In genomic region chr9:131233989-131234388, GRCh38 we compare ENCODE assay signal across 18 cellular contexts. TPM values are rescaled to one million over a fixed set of nuclear protein-coding genes. Genes with fewer than 3 reads are reported as not detected.
A peak's percentile ranks its signal among the peaks of the same experiment; 100 is the strongest.
DNase-seq lines count a peak whose midpoint lies in the region; ATAC-seq and TF ChIP-seq lines count a peak whose summit lies in the region.
"Had no signal": no experiment of that assay in that cellular context is flagged by ENCODE, and none has a peak within 500 bp of the region (broad histone marks: within the 10 kb centered on the region; RNA-seq: fewer than 3 reads in every experiment).

No MANE protein-coding gene starts in this region.

- no peaks in the 10 kb centered on the region for H3K27me3 Mint-ChIP-seq in activated T-cell treated with anti-CD3 and anti-CD28 coated beads, Interleukin-2, amount 50 U/mL, for 4 hours (ENCODE audit: low read depth)
- no peaks in the 10 kb centered on the region for H3K27me3 Mint-ChIP-seq in activated naive CD8-positive, alpha-beta T cell
- H3K27me3 Mint-ChIP-seq: stimulated activated naive CD8-positive, alpha-beta T cell treated with anti-CD3 and anti-CD28 coated beads, Interleukin-15, amount 100 ng/mL, for 72 hours had no signal

- H3K4me1 ChIP-seq in HEK293 (ENCODE audit: control insufficient read depth, insufficient read depth, low read length) (no peaks in the 10 kb centered on the region), mucosa of descending colon (ENCODE audit: low read depth) (peaks cover 9% of the 10 kb centered on the region)

- CTCF ChIA-PET in HEK293 (lab: Yijun Ruan, JAX): interaction anchor here (1.5 kb wide), 3 partner anchors 53 to 102 kb away, joined by 3 to 6 read pairs (median 5); no protein-coding TSS in a partner anchor

- H3K27ac ChIP-seq in HEK293 (ENCODE audit: extremely low read depth, low read depth, low read length): no peak overlapping the region

- POLR2A ChIA-PET in HEK293 (lab: Yijun Ruan, JAX): no interaction called here

- no peak for TF ChIP-seq CTCF in HEK293 (tag by site-specific recombination; IDR thresholded peaks at IDR 0.05)
- TF ChIP-seq CTCF in mucosa of descending colon (IDR thresholded peaks at IDR 0.05): no peak

- intact Hi-C loops in mucosa of descending colon (cut with DNase I, micrococcal nuclease): no loop called here

- H3K27ac Mint-ChIP-seq in activated naive CD8-positive, alpha-beta T cell: peak overlapping the region; percentile 50

- H3K36me3 Mint-ChIP-seq in activated T-cell treated with anti-CD3 and anti-CD28 coated beads, Interleukin-2, amount 50 U/mL, for 4 hours (ENCODE audit: insufficient read depth): peaks cover 26% of the 10 kb centered on the region
- H3K36me3 Mint-ChIP-seq in activated naive CD8-positive, alpha-beta T cell: peaks cover 4% of the 10 kb centered on the region

- peak overlapping the region; percentile 66 for H3K4me3 Mint-ChIP-seq in activated T-cell treated with anti-CD3 and anti-CD28 coated beads, Interleukin-2, amount 50 U/mL, for 4 hours
- H3K4me3 Mint-ChIP-seq in activated naive CD8-positive, alpha-beta T cell: no peak overlapping the region
- H3K4me3 Mint-ChIP-seq: stimulated activated naive CD8-positive, alpha-beta T cell treated with anti-CD3 and anti-CD28 coated beads, Interleukin-15, amount 100 ng/mL, for 72 hours had no signal

- H3K36me3 ChIP-seq in HEK293 (ENCODE audit: control insufficient read depth in 2 of 2, insufficient read depth in 1 of 2, low read length in 2 of 2): peaks cover 0 to 61% of the 10 kb centered on the region in 2 experiments; a peak in 2 of 3 replicates
- peaks cover 7% of the 10 kb centered on the region for H3K36me3 ChIP-seq in mucosa of descending colon (ENCODE audit: low read depth)

- H3K9me3 ChIP-seq in HEK293 (ENCODE audit: control insufficient read depth, insufficient read depth, low read depth, low read length) (no peaks in the 10 kb centered on the region), mucosa of descending colon (no peaks in the 10 kb centered on the region)

- H3K4me1 Mint-ChIP-seq in activated T-cell treated with anti-CD3 and anti-CD28 coated beads, Interleukin-2, amount 50 U/mL, for 4 hours (ENCODE audit: low read depth): peaks cover 42% of the 10 kb centered on the region
- peaks cover 27% of the 10 kb centered on the region for H3K4me1 Mint-ChIP-seq in activated naive CD8-positive, alpha-beta T cell (ENCODE audit: low read depth)

- no peak for ATAC-seq in activated T-cell treated with anti-CD3 and anti-CD28 coated beads, Interleukin-2, amount 50 U/mL, for 4 hours
- peak; percentile 11 for ATAC-seq in mucosa of descending colon
- ATAC-seq in GM19455 (IDR thresholded peaks at IDR 0.05; ENCODE audit: unreplicated experiment): no peak
- ATAC-seq: stimulated activated naive CD8-positive, alpha-beta T cell treated with anti-CD3 and anti-CD28 coated beads, Interleukin-15, amount 100 ng/mL, for 72 hours had no signal

- no peaks in the 10 kb centered on the region for H3K9me3 Mint-ChIP-seq in activated T-cell treated with anti-CD3 and anti-CD28 coated beads, Interleukin-2, amount 50 U/mL, for 4 hours
- H3K9me3 Mint-ChIP-seq in activated naive CD8-positive, alpha-beta T cell (ENCODE audit: low read depth): no peaks in the 10 kb centered on the region
- H3K9me3 Mint-ChIP-seq: stimulated activated naive CD8-positive, alpha-beta T cell treated with anti-CD3 and anti-CD28 coated beads, Interleukin-15, amount 100 ng/mL, for 72 hours had no signal

- no peak for DNase-seq in activated T-cell treated with anti-CD3 and anti-CD28 coated beads, Interleukin-2, amount 50 U/mL, for 4 hours
- DNase-seq in activated T-cell treated with anti-CD3 and anti-CD28 coated beads for 4 hours (no peak), mucosa of descending colon (no peak), HuH-7.5 (ENCODE audit: low spot score) (no peak), kidney tubule cell (ENCODE audit: low spot score) (no peak)
- DNase-seq: activated CD4-positive, CD25-positive, alpha-beta regulatory T cell treated with anti-CD3 and anti-CD28 coated beads, Interleukin-2, amount 50 U/mL, for 72 hours; DMS79; foreskin fibroblast; hypothalamus; NCI-H1105 treated with DMSO at 0.1 percent for 48 hours; NCI-H2107; NCI-H524 treated with DMSO at 0.1 percent for 48 hours; nucleus accumbens; OCI-M1; stimulated activated naive CD8-positive, alpha-beta T cell treated with anti-CD3 and anti-CD28 coated beads, Interleukin-15, amount 100 ng/mL, for 72 hours had no signal

- H3K4me3 ChIP-seq in HEK293 (ENCODE audit: low read depth, low read length) (no peak overlapping the region), mucosa of descending colon (no peak overlapping the region)

TF ChIP-seq in HEK293, 187 proteins besides CTCF, POLR2A, EP300 and RAD21:
- no peak for TF ChIP-seq ZNF112 (tag by site-specific recombination; IDR thresholded peaks at IDR 0.05)
- peak; percentile 35; the same call in 1 of the 2 replicates for TF ChIP-seq ZBTB17 (tag by site-specific recombination; IDR thresholded peaks at IDR 0.05)

RNA-seq across cellular contexts. Expression of gene FAM78A, which starts 42.3 kb away (rescaled TPM):
- total RNA-seq in activated T-cell treated with anti-CD3 and anti-CD28 coated beads, Interleukin-2, amount 50 U/mL, for 4 hours: 10 to 100 TPM; 24.1 to 31.3 (median 29.8) TPM
- 1 to 10 TPM; 1.4 to 3.9 (median 2.9) TPM for total RNA-seq in mucosa of descending colon

RNA-seq across cellular contexts. Expression of gene PLPP7, which starts 55.5 kb away (rescaled TPM):
- total RNA-seq in activated T-cell treated with anti-CD3 and anti-CD28 coated beads, Interleukin-2, amount 50 U/mL, for 4 hours: not detected
- 1 to 10 TPM in 2 of 3 donors, under 1 TPM in 1; 0.58 to 9.7 (median 1.0) TPM for total RNA-seq in mucosa of descending colon

Comparison
In these comparisons a context has a peak if more than half of its experiments do, and no peak if none do; other contexts are left out.
1. RNA of gene FAM78A, which starts 42.3 kb away (total RNA-seq): 24.1 to 31.3 TPM in activated T-cell treated with anti-CD3 and anti-CD28 coated beads, Interleukin-2, amount 50 U/mL, for 4 hours; 1.4 to 3.9 TPM in mucosa of descending colon; every median in the first group is over 4 times any median in the second.